12 cellular contexts compared by ENCODE assay signal in the genomic region with DNA sequence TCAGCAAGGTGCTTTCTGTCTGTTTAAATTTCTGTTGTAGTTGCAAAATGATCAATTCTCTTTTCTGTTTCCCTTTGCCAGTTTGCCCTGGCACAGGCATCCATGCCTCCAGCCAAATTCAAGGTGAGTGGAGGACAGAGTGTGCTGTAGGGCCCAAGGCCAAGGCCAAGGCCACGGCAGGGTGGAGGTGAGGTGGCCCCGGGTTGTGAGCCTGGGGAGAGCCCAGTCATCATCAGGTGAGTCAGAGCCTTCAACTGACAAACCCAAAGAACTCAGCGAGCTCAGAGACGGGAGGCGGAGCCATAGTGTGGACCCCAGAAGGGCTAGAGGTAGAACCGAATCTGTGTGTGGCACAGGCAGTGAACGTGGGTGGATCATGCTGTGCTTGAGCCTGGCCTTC.
"Had no signal": no experiment of that assay in that cellular context is flagged by ENCODE, and none has a peak within 500 bp of the region (broad histone marks: within the 10 kb centered on the region; RNA-seq: fewer than 3 reads in every experiment).

No MANE protein-coding gene starts in this region.

- H3K27ac ChIP-seq: right atrium auricular region had no signal

- H3K36me3 ChIP-seq: right atrium auricular region had no signal

- H3K4me3 Mint-ChIP-seq: activated naive CD4-positive, alpha-beta T cell treated with anti-CD3 and anti-CD28 coated beads, Interleukin-2, amount 50 U/mL, for 24 hours; activated T-cell treated with anti-CD3 and anti-CD28 coated beads, Interleukin-2, amount 50 U/mL, for 24 hours; mesothelial cell of epicardium; T-helper 2 cell treated with Interferon-gamma antibody and Interleukin-4, amounts not matched to agents 5 μg/mL and 100 μg/mL, for 36 hours had no signal

- H3K27ac Mint-ChIP-seq: activated naive CD4-positive, alpha-beta T cell treated with anti-CD3 and anti-CD28 coated beads, Interleukin-2, amount 50 U/mL, for 24 hours; activated T-cell treated with anti-CD3 and anti-CD28 coated beads, Interleukin-2, amount 50 U/mL, for 24 hours; mesothelial cell of epicardium; T-helper 2 cell treated with Interferon-gamma antibody and Interleukin-4, amounts not matched to agents 5 μg/mL and 100 μg/mL, for 36 hours had no signal

- DNase-seq: activated effector memory CD4-positive, alpha-beta T cell treated with Interleukin-2 at 50 U/mL for 16 hours; activated T-cell treated with anti-CD3 and anti-CD28 coated beads, Interleukin-2, amount 50 U/mL, for 24 hours; foreskin melanocyte; head of caudate nucleus; islet precursor cell; small intestine; SW 1271; trophoblast cell had no signal

- H3K4me3 ChIP-seq: right atrium auricular region had no signal

- H3K4me1 ChIP-seq: right atrium auricular region had no signal

- H3K4me1 Mint-ChIP-seq: activated naive CD4-positive, alpha-beta T cell treated with anti-CD3 and anti-CD28 coated beads, Interleukin-2, amount 50 U/mL, for 24 hours had no signal

- H3K36me3 Mint-ChIP-seq: activated naive CD4-positive, alpha-beta T cell treated with anti-CD3 and anti-CD28 coated beads, Interleukin-2, amount 50 U/mL, for 24 hours; mesothelial cell of epicardium had no signal

- FAIRE-seq: small intestine had no signal

- H3K9me3 ChIP-seq: right atrium auricular region had no signal

- H3K9me3 Mint-ChIP-seq: activated naive CD4-positive, alpha-beta T cell treated with anti-CD3 and anti-CD28 coated beads, Interleukin-2, amount 50 U/mL, for 24 hours; activated T-cell treated with anti-CD3 and anti-CD28 coated beads, Interleukin-2, amount 50 U/mL, for 24 hours; mesothelial cell of epicardium; T-helper 2 cell treated with Interferon-gamma antibody and Interleukin-4, amounts not matched to agents 5 μg/mL and 100 μg/mL, for 36 hours had no signal

- H3K27me3 ChIP-seq: right atrium auricular region had no signal
